ENCODE assay signal across 19 cellular contexts in genomic region chr17:17553217-17554195, GRCh38.
"Had no signal": no experiment of that assay in that cellular context is flagged by ENCODE, and none has a peak within 500 bp of the region (broad histone marks: within the 10 kb centered on the region; RNA-seq: fewer than 3 reads in every experiment).

No MANE protein-coding gene starts in this region.

- H3K4me3 Mint-ChIP-seq: activated T-helper 1 cell treated with anti-CD3 and anti-CD28 coated beads, Interleukin-12 subunit alpha, Interleukin-12 subunit beta, Interleukin-2, Interleukin-4 antibody, amounts not matched to agents 30 ng/mL and 10 ng/mL and 1 ng/mL, durations not matched to agents 14 hours and 24 hours and 36 hours; dendritic cell treated with granulocyte-macrophage colony-stimulating factor and Interleukin-4, amounts not matched to agents 40 ng/mL and 50 ng/mL, for 4 days had no signal

- H3K27ac ChIP-seq: adrenal gland, esophagus muscularis mucosa, pancreas, transverse colon, vagina had no signal

- H3K4me3 ChIP-seq: adrenal gland, esophagus muscularis mucosa, pancreas, transverse colon, vagina had no signal

- H3K9me3 Mint-ChIP-seq: activated naive CD4-positive, alpha-beta T cell treated with anti-CD3 and anti-CD28 coated beads, Interleukin-2, amount 50 U/mL, for 72 hours; activated T-helper 1 cell treated with anti-CD3 and anti-CD28 coated beads, Interleukin-12 subunit alpha, Interleukin-12 subunit beta, Interleukin-2, Interleukin-4 antibody, amounts not matched to agents 30 ng/mL and 10 ng/mL and 1 ng/mL, durations not matched to agents 14 hours and 24 hours and 36 hours; dendritic cell treated with granulocyte-macrophage colony-stimulating factor and Interleukin-4, amounts not matched to agents 40 ng/mL and 50 ng/mL, for 4 days had no signal

- H3K27ac Mint-ChIP-seq: activated T-helper 1 cell treated with anti-CD3 and anti-CD28 coated beads, Interleukin-12 subunit alpha, Interleukin-12 subunit beta, Interleukin-2, Interleukin-4 antibody, amounts not matched to agents 30 ng/mL and 10 ng/mL and 1 ng/mL, durations not matched to agents 14 hours and 24 hours and 36 hours; dendritic cell treated with granulocyte-macrophage colony-stimulating factor and Interleukin-4, amounts not matched to agents 40 ng/mL and 50 ng/mL, for 4 days had no signal

- H3K36me3 Mint-ChIP-seq: activated naive CD4-positive, alpha-beta T cell treated with anti-CD3 and anti-CD28 coated beads, Interleukin-2, amount 50 U/mL, for 72 hours had no signal

- ATAC-seq: activated naive CD4-positive, alpha-beta T cell treated with anti-CD3 and anti-CD28 coated beads, Interleukin-2, amount 50 U/mL, for 72 hours; pancreas had no signal

- H3K9me3 ChIP-seq: adrenal gland, esophagus muscularis mucosa, pancreas, transverse colon, vagina had no signal

- H3K4me1 ChIP-seq: adrenal gland, pancreas, transverse colon had no signal

- H3K27me3 ChIP-seq: adrenal gland, esophagus muscularis mucosa, pancreas, transverse colon, vagina had no signal

- H3K27me3 Mint-ChIP-seq: dendritic cell treated with granulocyte-macrophage colony-stimulating factor and Interleukin-4, amounts not matched to agents 40 ng/mL and 50 ng/mL, for 4 days had no signal

- H3K36me3 ChIP-seq: adrenal gland, esophagus muscularis mucosa, pancreas, transverse colon, vagina, WERI-Rb-1 had no signal

- DNase-seq: activated CD4-positive, alpha-beta T cell treated with anti-CD3 and anti-CD28 coated beads, Interleukin-2, amount 50 U/mL, for 4 hours; activated gamma-delta T cell treated with Interleukin-2 at 50 U/mL for 16 hours; adrenal gland; effector CD8-positive, alpha-beta T cell; hippocampal formation; mammary epithelial cell; stimulated activated CD4-positive, alpha-beta T cell treated with anti-CD3 and anti-CD28 coated beads, Interleukin-12 subunit alpha, Interleukin-12 subunit beta, amount 100 ng/mL, for 4 hours; stimulated activated CD4-positive, alpha-beta T cell treated with anti-CD3 and anti-CD28 coated beads, Interleukin-1b, Interleukin-23, amount 100 ng/mL, for 48 hours; stimulated activated naive CD4-positive, alpha-beta T cell treated with Interleukin-2 at 50 U/mL for 16 hours; SW 1271; T-helper 2 cell; transverse colon had no signal
